In genomic region chr1:160711528-160712311, GRCh38 we compare ENCODE assay signal across 10 cellular contexts. TPM values are rescaled to one million over a fixed set of nuclear protein-coding genes. Genes with fewer than 3 reads are reported as not detected.
DNase-seq lines count a peak whose midpoint lies in the region; ATAC-seq, FAIRE-seq and TF ChIP-seq lines count a peak whose summit lies in the region.
"Had no signal": no experiment of that assay in that cellular context is flagged by ENCODE, and none has a peak within 500 bp of the region (broad histone marks: within the 10 kb centered on the region; RNA-seq: fewer than 3 reads in every experiment).

Gene CD48 (minus strand): TSS chr1:160711822. CDS start chr1:160711763, 59 bp downstream.

- no peak for TF ChIP-seq CTCF in kidney (IDR thresholded peaks at IDR 0.05; ENCODE audit: borderline replicate concordance, extremely low read depth, insufficient read depth)

- no peaks in the 10 kb centered on the region for H3K36me3 ChIP-seq in kidney (ENCODE audit: control insufficient read depth in 1 of 2, insufficient read depth in 2 of 2, low read length in 2 of 2)

- H3K9me3 Mint-ChIP-seq in naive B cell = no peaks in the 10 kb centered on the region
- H3K9me3 Mint-ChIP-seq: stimulated activated naive CD8-positive, alpha-beta T cell treated with anti-CD3 and anti-CD28 coated beads, Interleukin-15, Interleukin-2, amounts not matched to agents 100 ng/mL and 50 ng/mL, for 24 hours had no signal

- no peaks in the 10 kb centered on the region for H3K36me3 Mint-ChIP-seq in naive B cell

- H3K27ac Mint-ChIP-seq in naive B cell = peak within 1 kb of the TSS in 1 of 6 donors; percentile 94
- H3K27ac Mint-ChIP-seq: stimulated activated naive CD8-positive, alpha-beta T cell treated with anti-CD3 and anti-CD28 coated beads, Interleukin-15, Interleukin-2, amounts not matched to agents 100 ng/mL and 50 ng/mL, for 24 hours had no signal

- no peaks in the 10 kb centered on the region for H3K27me3 Mint-ChIP-seq in naive B cell
- H3K27me3 Mint-ChIP-seq: stimulated activated naive CD8-positive, alpha-beta T cell treated with anti-CD3 and anti-CD28 coated beads, Interleukin-15, Interleukin-2, amounts not matched to agents 100 ng/mL and 50 ng/mL, for 24 hours had no signal

- no peaks in the 10 kb centered on the region for H3K9me3 ChIP-seq in kidney (ENCODE audit: control insufficient read depth in 1 of 2, low read length in 2 of 2)

- peak; percentile 31 for DNase-seq in activated CD4-positive, alpha-beta T cell treated with anti-CD3 and anti-CD28 coated beads, Interleukin-2, amount 50 U/mL, for 1 hour
- peak; percentile 69 for DNase-seq in naive B cell
- DNase-seq in NCI-H1694 (lab: John Stamatoyannopoulos, UW) = no peak
- no peak for DNase-seq in kidney
- DNase-seq in HK-2 (ENCODE audit: unreplicated experiment) = no peak
- no peak for DNase-seq in NCI-H226

- H3K4me1 Mint-ChIP-seq in naive B cell = peaks cover 18 to 34% (median 29%) of the 10 kb centered on the region in 3 donors

- H3K4me1 ChIP-seq in kidney (ENCODE audit: control insufficient read depth in 1 of 2, insufficient read depth in 1 of 2, low read depth in 1 of 2, low read length in 2 of 2) = no peaks in the 10 kb centered on the region

- no peak within 1 kb of the TSS for H3K27ac ChIP-seq in kidney (ENCODE audit: low read depth in 2 of 2, low read length in 2 of 2)

- no peak within 1 kb of the TSS for H3K4me3 ChIP-seq in kidney (ENCODE audit: low read length in 2 of 2)

- no peak within 1 kb of the TSS for H3K9ac ChIP-seq in kidney (ENCODE audit: low read length in 2 of 2)

- no peak for FAIRE-seq in kidney (lab: Jason Lieb, UNC)

- no peak within 1 kb of the TSS for H3K4me3 Mint-ChIP-seq in naive B cell
- H3K4me3 Mint-ChIP-seq: stimulated activated naive CD8-positive, alpha-beta T cell treated with anti-CD3 and anti-CD28 coated beads, Interleukin-15, Interleukin-2, amounts not matched to agents 100 ng/mL and 50 ng/mL, for 24 hours had no signal

- ATAC-seq in GM19023 (IDR thresholded peaks at IDR 0.05; ENCODE audit: unreplicated experiment) (peak; percentile 44), HG03354 (IDR thresholded peaks at IDR 0.05; ENCODE audit: poor library complexity, severe bottlenecking, unreplicated experiment) (peak; percentile 38), naive B cell (ENCODE audit: low read depth in 2 of 2) (peak; percentile 58)

- intact Hi-C loops in kidney (cut with DNase I) = no loop called here

RNA-seq across cellular contexts. Expression of gene CD48, which starts in this region (rescaled TPM):
- 100 to 1,000 TPM; 129 to 163 (median 153) TPM for polyA plus RNA-seq in naive B cell (ENCODE audit: low read depth in 6 of 6)
- total RNA-seq in kidney = 20.5 TPM
- 3.2 TPM for polyA plus RNA-seq in kidney (ENCODE audit: insufficient read depth, low read depth, low replicate concordance)
- total RNA-seq: LHCN-M2 had no signal

Comparison
In these comparisons a context has a peak if more than half of its experiments do, and no peak if none do; other contexts are left out.
1. RNA of gene CD48 (polyA plus RNA-seq): 129 to 163 TPM in naive B cell; 3.2 TPM in kidney (single experiment); every median in the first group is over 10 times any median in the second.
2. DNase-seq: peak in activated CD4-positive, alpha-beta T cell treated with anti-CD3 and anti-CD28 coated beads, Interleukin-2, amount 50 U/mL, for 1 hour (single experiment) and naive B cell (single experiment); none in NCI-H1694 (single experiment), kidney (single experiment), HK-2 (single experiment) and NCI-H226 (single experiment).
3. Peak in every context shown above with its lines, with median percentiles within 50 percentile points of each other: ATAC-seq.